Comparison of ENCODE assay signal across 8 cellular contexts in the genomic region with DNA sequence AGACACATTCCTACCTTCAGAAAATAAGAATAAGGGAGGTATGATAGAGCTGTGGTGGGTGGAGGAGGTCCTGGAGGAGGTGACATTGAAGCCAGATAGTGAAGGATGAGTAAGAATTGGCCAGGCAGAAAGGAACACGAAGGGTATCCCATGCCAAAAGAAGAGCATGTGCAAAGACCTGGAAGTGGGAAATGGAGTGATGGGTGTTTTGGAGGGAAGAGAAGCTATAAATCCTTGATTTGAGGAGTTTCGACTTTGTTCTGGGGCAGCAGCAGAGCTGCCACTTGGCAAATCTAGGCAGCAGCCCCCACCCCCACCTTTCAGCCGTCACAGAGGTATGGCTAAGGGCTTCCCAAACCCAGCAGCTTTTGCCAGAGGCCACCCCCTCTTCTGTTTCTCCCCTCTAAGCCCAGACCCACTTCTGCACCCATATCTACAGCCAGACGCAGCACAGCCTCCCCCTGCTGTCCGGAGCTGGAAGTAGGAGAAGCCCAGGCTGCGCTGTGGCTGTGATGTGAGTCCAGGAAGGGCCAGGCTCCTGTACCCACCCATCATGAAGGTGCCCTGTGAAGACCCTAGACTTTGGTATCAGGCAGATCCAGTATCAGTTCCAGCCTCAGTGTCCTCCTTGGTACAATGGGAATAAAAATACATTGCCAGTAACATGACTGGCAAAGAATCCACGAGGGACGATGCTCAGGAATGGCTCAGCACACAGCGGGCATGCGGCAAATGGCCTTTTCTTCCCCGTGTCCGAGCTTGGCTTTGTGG.
DNase-seq lines count a peak whose midpoint lies in the region; ATAC-seq and TF ChIP-seq lines count a peak whose summit lies in the region.

No MANE protein-coding gene starts in this region.

- H3K9ac ChIP-seq in fibroblast of lung (ENCODE audit: insufficient read depth, low read length) = no peak overlapping the region
- no peak overlapping the region for H3K9ac ChIP-seq in neural progenitor cell

- peaks cover 2% of the 10 kb centered on the region for H3K4me1 Mint-ChIP-seq in activated CD4-positive, alpha-beta memory T cell treated with anti-CD3 and anti-CD28 coated beads for 36 hours (ENCODE audit: low read depth)
- H3K4me1 Mint-ChIP-seq in neural progenitor cell = peaks cover 21% of the 10 kb centered on the region

- H3K27ac Mint-ChIP-seq in activated CD4-positive, alpha-beta memory T cell treated with anti-CD3 and anti-CD28 coated beads for 36 hours = no peak overlapping the region
- H3K27ac Mint-ChIP-seq in neural progenitor cell = no peak overlapping the region

- CTCF ChIA-PET in activated CD4-positive, alpha-beta memory T cell treated with anti-CD3 and anti-CD28 coated beads for 36 hours (lab: Charles Lee) = interaction anchor here (0.6 to 2.4 kb wide), 9 partner anchors 10 to 205 kb away, joined by 3 to 34 read pairs (median 3); a partner anchor contains a TSS

- H3K4me3 ChIP-seq in fibroblast of lung (replicated peaks in 1 of 4; ENCODE audit: control extremely low read depth in 1 of 4, insufficient read depth in 1 of 4, low read depth in 3 of 4, low read length in 4 of 4) (no peak overlapping the region), neural progenitor cell (no peak overlapping the region)

- H3K36me3 Mint-ChIP-seq in activated CD4-positive, alpha-beta memory T cell treated with anti-CD3 and anti-CD28 coated beads for 36 hours = no peaks in the 10 kb centered on the region
- no peaks in the 10 kb centered on the region for H3K36me3 Mint-ChIP-seq in neural progenitor cell

- DNase-seq in activated T-cell treated with anti-CD3 and anti-CD28 coated beads for 24 hours (ENCODE audit: low read depth) (peak; percentile 16), activated T-cell treated with anti-CD3 and anti-CD28 coated beads for 4 hours (no peak), NCI-H1417 treated with DMSO at 0.1 percent for 48 hours (lab: John Stamatoyannopoulos, UW) (peak; percentile 10), fibroblast of lung (ENCODE audit: low read depth in 2 of 2) (peak; percentile 49 to 54), neural progenitor cell (ENCODE audit: low spot score) (peak; percentile 85), cortex of kidney (lab: John Stamatoyannopoulos, UW) (no peak)
- peak; percentile 52 for DNase-seq in activated CD4-positive, alpha-beta memory T cell treated with anti-CD3 and anti-CD28 coated beads for 36 hours

- POLR2A ChIA-PET in activated CD4-positive, alpha-beta memory T cell treated with anti-CD3 and anti-CD28 coated beads for 36 hours (lab: Charles Lee) = no interaction called here

- H3K79me2 ChIP-seq in fibroblast of lung (ENCODE audit: control insufficient read depth, insufficient read depth, low read length) (no peaks in the 10 kb centered on the region), neural progenitor cell (ENCODE audit: low read depth) (no peaks in the 10 kb centered on the region)

- H4K20me1 ChIP-seq in fibroblast of lung (ENCODE audit: control insufficient read depth, extremely low read depth, insufficient read depth, low read length) = no peaks in the 10 kb centered on the region
- H4K20me1 ChIP-seq in neural progenitor cell (ENCODE audit: low read depth) = peaks cover 26% of the 10 kb centered on the region

- no peaks in the 10 kb centered on the region for H3K9me3 Mint-ChIP-seq in activated CD4-positive, alpha-beta memory T cell treated with anti-CD3 and anti-CD28 coated beads for 36 hours
- H3K9me3 Mint-ChIP-seq in neural progenitor cell = no peaks in the 10 kb centered on the region

- H2AFZ ChIP-seq in fibroblast of lung (ENCODE audit: low read length) = no peak overlapping the region
- H2AFZ ChIP-seq in neural progenitor cell (replicated peaks) = no peak overlapping the region

- ATAC-seq in HG03521 (IDR thresholded peaks at IDR 0.05; ENCODE audit: unreplicated experiment) = no peak

- no peaks in the 10 kb centered on the region for H3K9me3 ChIP-seq in fibroblast of lung (ENCODE audit: control insufficient read depth, insufficient read depth, low read depth, low read length)
- no peaks in the 10 kb centered on the region for H3K9me3 ChIP-seq in neural progenitor cell (ENCODE audit: low read depth)

- H3K27me3 ChIP-seq in fibroblast of lung (ENCODE audit: control insufficient read depth, insufficient read depth, low read length) = peaks cover 33% of the 10 kb centered on the region
- peaks cover 56% of the 10 kb centered on the region for H3K27me3 ChIP-seq in neural progenitor cell

- H3K36me3 ChIP-seq in fibroblast of lung (ENCODE audit: control insufficient read depth, insufficient read depth, low read length) = no peaks in the 10 kb centered on the region
- H3K36me3 ChIP-seq in neural progenitor cell = no peaks in the 10 kb centered on the region

- intact Hi-C loops in activated CD4-positive, alpha-beta memory T cell treated with anti-CD3 and anti-CD28 coated beads for 36 hours (cut with micrococcal nuclease) = loop anchor here (1.0 kb wide), 1 partner anchor 187 kb away; no protein-coding TSS in a partner anchor

- H3K27ac ChIP-seq in fibroblast of lung (ENCODE audit: insufficient read depth, low read length) (no peak overlapping the region), neural progenitor cell (no peak overlapping the region)

- no peaks in the 10 kb centered on the region for H3K4me1 ChIP-seq in fibroblast of lung (ENCODE audit: control insufficient read depth, extremely low read depth, insufficient read depth, low read length)
- peaks cover 25% of the 10 kb centered on the region for H3K4me1 ChIP-seq in neural progenitor cell

- TF ChIP-seq CTCF in fibroblast of lung (conservative IDR thresholded peaks at IDR 0.05 in 1 of 2, IDR thresholded peaks at IDR 0.05 in 1 of 2; ENCODE audit: low read depth in 1 of 2, low read length in 2 of 2) = peak; percentile 80 to 86
- peak; percentile 82 for TF ChIP-seq CTCF in neural progenitor cell (IDR thresholded peaks at IDR 0.05)

- H3K4me2 ChIP-seq in fibroblast of lung (ENCODE audit: extremely low read depth, insufficient read depth, low read length) (no peak overlapping the region), neural progenitor cell (no peak overlapping the region)

- no peak overlapping the region for H3K4me3 Mint-ChIP-seq in activated CD4-positive, alpha-beta memory T cell treated with anti-CD3 and anti-CD28 coated beads for 36 hours
- H3K4me3 Mint-ChIP-seq in neural progenitor cell = peak overlapping the region; percentile 80

- H3K27me3 Mint-ChIP-seq in activated CD4-positive, alpha-beta memory T cell treated with anti-CD3 and anti-CD28 coated beads for 36 hours = peaks cover 39% of the 10 kb centered on the region
- H3K27me3 Mint-ChIP-seq in neural progenitor cell (ENCODE audit: insufficient read depth, low read depth) = peaks cover 44% of the 10 kb centered on the region

- H3F3A ChIP-seq in neural progenitor cell (ENCODE audit: low read depth) = peaks cover 25% of the 10 kb centered on the region

Comparison
In these comparisons a context has a peak if more than half of its experiments do, and no peak if none do; other contexts are left out.
1. DNase-seq: peak in activated T-cell treated with anti-CD3 and anti-CD28 coated beads for 24 hours (single experiment), NCI-H1417 treated with DMSO at 0.1 percent for 48 hours (single experiment), activated CD4-positive, alpha-beta memory T cell treated with anti-CD3 and anti-CD28 coated beads for 36 hours (single experiment), fibroblast of lung (2 of 2) and neural progenitor cell (single experiment); none in activated T-cell treated with anti-CD3 and anti-CD28 coated beads for 4 hours (single experiment) and cortex of kidney (single experiment).